Comparison of ENCODE assay signal across 29 cellular contexts in genomic region chr3:47692158-47692557, GRCh38.
"Had no signal": no experiment of that assay in that cellular context is flagged by ENCODE, and none has a peak within 500 bp of the region (broad histone marks: within the 10 kb centered on the region; RNA-seq: fewer than 3 reads in every experiment).

No MANE protein-coding gene starts in this region.

- ATAC-seq: activated CD4-positive, alpha-beta T cell treated with anti-CD3 and anti-CD28 coated beads for 36 hours; activated T-cell treated with anti-CD3 and anti-CD28 coated beads, Interleukin-2, amount 50 U/mL, for 4 hours; activated T-helper 17 cell treated with anti-CD3 and anti-CD28 coated beads, Interleukin-2, amount 50 U/mL, for 72 hours; gastroesophageal sphincter; heart right ventricle had no signal

- H3K4me3 Mint-ChIP-seq: activated CD4-positive, alpha-beta memory T cell treated with anti-CD3 and anti-CD28 coated beads for 36 hours; activated CD4-positive, alpha-beta T cell treated with anti-CD3 and anti-CD28 coated beads for 36 hours; activated CD4-positive, alpha-beta T cell treated with anti-CD3 and anti-CD28 coated beads, Interleukin-2, amount 10 ng/mL, durations not matched to agents 24 days and 14 days; activated naive CD8-positive, alpha-beta T cell; activated T-cell treated with anti-CD3 and anti-CD28 coated beads, Interleukin-2, amount 50 U/mL, for 4 hours; activated T-helper 17 cell treated with anti-CD3 and anti-CD28 coated beads, Interleukin-2, amount 50 U/mL, for 72 hours had no signal

- DNase-seq: activated CD4-positive, alpha-beta memory T cell treated with anti-CD3 and anti-CD28 coated beads for 36 hours; activated CD4-positive, alpha-beta T cell treated with anti-CD3 and anti-CD28 coated beads for 36 hours; activated CD4-positive, CD25-positive, alpha-beta regulatory T cell; activated CD4-positive, CD25-positive, alpha-beta regulatory T cell treated with anti-CD3 and anti-CD28 coated beads, Interleukin-2, amount 50 U/mL, for 72 hours; activated CD8-positive, alpha-beta memory T cell treated with anti-CD3 and anti-CD28 coated beads for 24 hours; activated effector memory CD4-positive, alpha-beta T cell treated with Interleukin-2 at 50 U/mL for 16 hours; activated gamma-delta T cell treated with Interleukin-2 at 50 U/mL for 16 hours; activated naive CD4-positive, alpha-beta T cell treated with anti-CD3 and anti-CD28 coated beads, Interleukin-2, amount 50 U/mL, for 16 hours; activated naive CD4-positive, alpha-beta T cell treated with Interleukin-2 at 50 U/mL for 16 hours; activated T-cell treated with anti-CD3 and anti-CD28 coated beads, Interleukin-2, amount 50 U/mL, for 4 hours; amniotic stem cell; anterior cingulate cortex; caudate nucleus; cortex of kidney; effector CD8-positive, alpha-beta T cell; esophagus squamous epithelium; foreskin melanocyte; heart right ventricle; T-helper 1 cell; T-helper 2 cell had no signal

- H3K4me1 ChIP-seq: esophagus squamous epithelium, gastroesophageal sphincter, heart right ventricle had no signal

- H3K27me3 Mint-ChIP-seq: activated CD4-positive, alpha-beta memory T cell treated with anti-CD3 and anti-CD28 coated beads for 36 hours; activated CD4-positive, alpha-beta T cell treated with anti-CD3 and anti-CD28 coated beads for 36 hours; activated CD4-positive, alpha-beta T cell treated with anti-CD3 and anti-CD28 coated beads, Interleukin-2, amount 10 ng/mL, durations not matched to agents 24 days and 14 days; activated naive CD8-positive, alpha-beta T cell; activated T-helper 17 cell treated with anti-CD3 and anti-CD28 coated beads, Interleukin-2, amount 50 U/mL, for 72 hours had no signal

- H3K4me1 Mint-ChIP-seq: activated CD4-positive, alpha-beta T cell treated with anti-CD3 and anti-CD28 coated beads for 36 hours; activated CD4-positive, alpha-beta T cell treated with anti-CD3 and anti-CD28 coated beads, Interleukin-2, amount 10 ng/mL, durations not matched to agents 24 days and 14 days; activated T-helper 17 cell treated with anti-CD3 and anti-CD28 coated beads, Interleukin-2, amount 50 U/mL, for 72 hours had no signal

- H3K27me3 ChIP-seq: esophagus squamous epithelium, gastroesophageal sphincter, heart right ventricle had no signal

- H3K4me3 ChIP-seq: esophagus squamous epithelium, gastroesophageal sphincter, heart right ventricle had no signal

- FAIRE-seq: astrocyte, colon, endometrium, endothelial cell of umbilical vein had no signal

- H3K27ac ChIP-seq: epithelial cell of prostate, esophagus squamous epithelium, gastroesophageal sphincter, heart right ventricle had no signal

- H3K9me3 Mint-ChIP-seq: activated CD4-positive, alpha-beta memory T cell treated with anti-CD3 and anti-CD28 coated beads for 36 hours; activated CD4-positive, alpha-beta T cell treated with anti-CD3 and anti-CD28 coated beads, Interleukin-2, amount 10 ng/mL, durations not matched to agents 24 days and 14 days; activated T-cell treated with anti-CD3 and anti-CD28 coated beads, Interleukin-2, amount 50 U/mL, for 4 hours; activated T-helper 17 cell treated with anti-CD3 and anti-CD28 coated beads, Interleukin-2, amount 50 U/mL, for 72 hours had no signal

- H3K9me3 ChIP-seq: esophagus squamous epithelium, gastroesophageal sphincter, heart right ventricle had no signal

- H3K27ac Mint-ChIP-seq: activated CD4-positive, alpha-beta memory T cell treated with anti-CD3 and anti-CD28 coated beads for 36 hours; activated CD4-positive, alpha-beta T cell treated with anti-CD3 and anti-CD28 coated beads for 36 hours; activated CD4-positive, alpha-beta T cell treated with anti-CD3 and anti-CD28 coated beads, Interleukin-2, amount 10 ng/mL, durations not matched to agents 24 days and 14 days; activated naive CD8-positive, alpha-beta T cell; activated T-helper 17 cell treated with anti-CD3 and anti-CD28 coated beads, Interleukin-2, amount 50 U/mL, for 72 hours had no signal
